In genomic region chr19:11091343-11092153, GRCh38 we compare ENCODE assay signal across 8 cellular contexts. TPM values are rescaled to one million over a fixed set of nuclear protein-coding genes. Genes with fewer than 3 reads are reported as not detected.
A peak's percentile ranks its signal among the peaks of the same experiment; 100 is the strongest.
DNase-seq lines count a peak whose midpoint lies in the region; ATAC-seq and TF ChIP-seq lines count a peak whose summit lies in the region.

No MANE protein-coding gene starts in this region.

- peaks cover 0 to 4% (median 3%) of the 10 kb centered on the region in 7 donors for H3K9me3 Mint-ChIP-seq in CD14-positive monocyte
- no peaks in the 10 kb centered on the region for H3K9me3 Mint-ChIP-seq in stimulated activated naive CD8-positive, alpha-beta T cell treated with anti-CD3 and anti-CD28 coated beads, Interleukin-15, Interleukin-2, amounts not matched to agents 100 ng/mL and 50 ng/mL, for 24 hours

- H3K27me3 Mint-ChIP-seq in CD14-positive monocyte (ENCODE audit: low read depth in 3 of 3): peaks cover 1 to 8% (median 5%) of the 10 kb centered on the region in 3 donors
- no peaks in the 10 kb centered on the region for H3K27me3 Mint-ChIP-seq in stimulated activated naive CD8-positive, alpha-beta T cell treated with anti-CD3 and anti-CD28 coated beads, Interleukin-15, Interleukin-2, amounts not matched to agents 100 ng/mL and 50 ng/mL, for 24 hours

- H3K27me3 ChIP-seq in dorsolateral prefrontal cortex: no peaks in the 10 kb centered on the region

- H3K4me3 ChIP-seq in LNCaP clone FGC (ENCODE audit: low read depth, low read length) (peak overlapping the region; percentile 75), dorsolateral prefrontal cortex (peak overlapping the region; percentile 55 to 99 (median 86))

- intact Hi-C loops in CD14-positive monocyte (cut with micrococcal nuclease) (no loop called here), dorsolateral prefrontal cortex (cut with DNase I) (loop anchor here in 1 of 2 donors (5.0 kb wide), 1 partner anchor 36 kb away; no protein-coding TSS in a partner anchor)

- DNase-seq in CD14-positive monocyte (ENCODE audit: low spot score) (peak; percentile 86), LNCaP clone FGC (ENCODE audit: low read depth) (peak; percentile 50), dorsolateral prefrontal cortex (peak in 4 of 10 donors; percentile 28 to 58 (median 40)), lung microvascular endothelial cell (ENCODE audit: low read depth in 2 of 2) (peak; percentile 92 to 98)
- DNase-seq in activated CD4-positive, alpha-beta T cell treated with anti-CD3 and anti-CD28 coated beads for 48 hours: peak; percentile 54

- peak overlapping the region; percentile 99 to 100 (median 100) for H3K27ac Mint-ChIP-seq in CD14-positive monocyte
- peak overlapping the region; percentile 94 for H3K27ac Mint-ChIP-seq in stimulated activated naive CD8-positive, alpha-beta T cell treated with anti-CD3 and anti-CD28 coated beads, Interleukin-15, Interleukin-2, amounts not matched to agents 100 ng/mL and 50 ng/mL, for 24 hours

- peak overlapping the region; percentile 83 to 99 (median 98) for H3K27ac ChIP-seq in dorsolateral prefrontal cortex

- peaks cover 1 to 19% of the 10 kb centered on the region in 2 donors for H3K36me3 Mint-ChIP-seq in CD14-positive monocyte
- peaks cover 32% of the 10 kb centered on the region for H3K36me3 Mint-ChIP-seq in stimulated activated naive CD8-positive, alpha-beta T cell treated with anti-CD3 and anti-CD28 coated beads, Interleukin-15, Interleukin-2, amounts not matched to agents 100 ng/mL and 50 ng/mL, for 24 hours (ENCODE audit: low read depth)

- ATAC-seq in HG02759 (IDR thresholded peaks at IDR 0.05; ENCODE audit: unreplicated experiment) (no peak), GM21619 (IDR thresholded peaks at IDR 0.05; ENCODE audit: unreplicated experiment) (no peak)

- TF ChIP-seq CTCF in CD14-positive monocyte (IDR thresholded peaks at IDR 0.05): no peak
- TF ChIP-seq CTCF in LNCaP clone FGC (IDR thresholded peaks at IDR 0.05; ENCODE audit: control insufficient read depth, extremely low read depth, insufficient read depth): no peak
- no peak for TF ChIP-seq CTCF in dorsolateral prefrontal cortex (IDR thresholded peaks at IDR 0.05 in 54 of 56, conservative IDR thresholded peaks at IDR 0.05 in 2 of 56; ENCODE audit: low read depth in 1 of 56, partially characterized antibody in 56 of 56)

- peaks cover 65% of the 10 kb centered on the region for H3K4me1 Mint-ChIP-seq in CD14-positive monocyte
- peaks cover 68% of the 10 kb centered on the region for H3K4me1 Mint-ChIP-seq in stimulated activated naive CD8-positive, alpha-beta T cell treated with anti-CD3 and anti-CD28 coated beads, Interleukin-15, Interleukin-2, amounts not matched to agents 100 ng/mL and 50 ng/mL, for 24 hours (ENCODE audit: low read depth)

- peak overlapping the region; percentile 80 to 82 for H3K4me3 Mint-ChIP-seq in CD14-positive monocyte
- H3K4me3 Mint-ChIP-seq in stimulated activated naive CD8-positive, alpha-beta T cell treated with anti-CD3 and anti-CD28 coated beads, Interleukin-15, Interleukin-2, amounts not matched to agents 100 ng/mL and 50 ng/mL, for 24 hours: peak overlapping the region; percentile 91

RNA-seq across cellular contexts. Expression of gene LDLR, which starts 2.3 kb away (rescaled TPM):
- 10 to 100 TPM; 19.8 to 21.2 TPM for polyA plus RNA-seq in CD14-positive monocyte
- 10 to 100 TPM; 14.7 to 92.5 (median 30.9) TPM for total RNA-seq in dorsolateral prefrontal cortex
- total RNA-seq in lung microvascular endothelial cell: 47.9 and 81.5 TPM in 2 replicates
